ENCODE assay signal across 10 cellular contexts in the genomic region with DNA sequence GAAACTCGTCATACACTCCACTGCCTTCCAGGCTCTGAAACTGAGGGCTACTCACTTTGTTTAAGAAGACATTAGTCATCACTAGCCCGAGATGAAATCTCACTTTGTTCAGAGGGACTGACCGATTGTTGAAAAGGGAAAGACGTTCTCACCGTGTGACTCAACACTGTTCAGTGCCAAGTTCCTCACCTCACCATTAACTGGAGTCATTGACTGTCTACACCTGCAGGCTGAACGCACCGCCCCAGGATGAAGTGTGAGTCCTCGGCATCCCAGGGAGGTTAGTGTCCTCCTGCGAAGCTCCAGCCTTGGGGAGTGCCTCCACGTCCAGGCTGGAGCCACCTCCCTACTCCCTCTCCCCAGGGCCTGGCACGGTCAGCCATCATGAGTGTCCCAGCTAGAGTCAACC. TPM values are rescaled to one million over a fixed set of nuclear protein-coding genes. Genes with fewer than 3 reads are reported as not detected.
A peak's percentile ranks its signal among the peaks of the same experiment; 100 is the strongest.
DNase-seq lines count a peak whose midpoint lies in the region; ATAC-seq and TF ChIP-seq lines count a peak whose summit lies in the region.
"Had no signal": no experiment of that assay in that cellular context is flagged by ENCODE, and none has a peak within 500 bp of the region (broad histone marks: within the 10 kb centered on the region; RNA-seq: fewer than 3 reads in every experiment).

No MANE protein-coding gene starts in this region.

- H3K9me3 Mint-ChIP-seq in activated T-helper 17 cell treated with anti-CD3 and anti-CD28 coated beads, Interleukin-2, amount 50 U/mL, for 72 hours = no peaks in the 10 kb centered on the region

- H3K4me3 ChIP-seq in AG10803 (ENCODE audit: low read length) (no peak overlapping the region), HEK293 (ENCODE audit: low read depth, low read length) (no peak overlapping the region), heart right ventricle (no peak overlapping the region)

- H3K27me3 Mint-ChIP-seq in activated T-helper 17 cell treated with anti-CD3 and anti-CD28 coated beads, Interleukin-2, amount 50 U/mL, for 72 hours = peaks cover 4% of the 10 kb centered on the region

- H3K36me3 Mint-ChIP-seq in activated T-helper 17 cell treated with anti-CD3 and anti-CD28 coated beads, Interleukin-2, amount 50 U/mL, for 72 hours (ENCODE audit: low read depth) = no peaks in the 10 kb centered on the region

- CTCF ChIA-PET in HEK293 (lab: Yijun Ruan, JAX) = interaction anchor here (0.6 kb wide), 1 partner anchor 186 kb away, joined by 3 read pairs; no protein-coding TSS in a partner anchor

- no peak overlapping the region for H3K4me3 Mint-ChIP-seq in activated T-helper 17 cell treated with anti-CD3 and anti-CD28 coated beads, Interleukin-2, amount 50 U/mL, for 72 hours

- no peaks in the 10 kb centered on the region for H3K4me1 Mint-ChIP-seq in activated T-helper 17 cell treated with anti-CD3 and anti-CD28 coated beads, Interleukin-2, amount 50 U/mL, for 72 hours

- H3K4me1 ChIP-seq in HEK293 (ENCODE audit: control insufficient read depth, insufficient read depth, low read length) (no peaks in the 10 kb centered on the region), heart right ventricle (peaks cover 0 to 15% (median 6%) of the 10 kb centered on the region in 9 donors)

- peak; percentile 94 for ATAC-seq in activated T-helper 17 cell treated with anti-CD3 and anti-CD28 coated beads, Interleukin-2, amount 50 U/mL, for 72 hours (replicated peaks)
- ATAC-seq in heart right ventricle = no peak

- H3K9me3 ChIP-seq in HEK293 (ENCODE audit: control insufficient read depth, insufficient read depth, low read depth, low read length) = no peaks in the 10 kb centered on the region
- H3K9me3 ChIP-seq in heart right ventricle = peaks cover 0 to 6% (median 0%) of the 10 kb centered on the region in 11 donors

- WGBS in heart right ventricle, 2 donors = 69 to 70% methylated on average over 11 of the region's 11 CpGs

- no peak overlapping the region for H3K27ac ChIP-seq in HEK293 (ENCODE audit: extremely low read depth, low read depth, low read length)
- no peak overlapping the region for H3K27ac ChIP-seq in heart right ventricle

- POLR2A ChIA-PET in HEK293 (lab: Yijun Ruan, JAX) = no interaction called here

- no peaks in the 10 kb centered on the region for H3K36me3 ChIP-seq in HEK293 (ENCODE audit: control insufficient read depth in 2 of 2, insufficient read depth in 1 of 2, low read length in 2 of 2)
- H3K36me3 ChIP-seq in heart right ventricle = no peaks in the 10 kb centered on the region

- H3K27ac Mint-ChIP-seq in activated T-helper 17 cell treated with anti-CD3 and anti-CD28 coated beads, Interleukin-2, amount 50 U/mL, for 72 hours = no peak overlapping the region

- DNase-seq in AG10803 (ENCODE audit: low read depth) (peak; percentile 35), iris pigment epithelial cell (ENCODE audit: low read depth) (peak; percentile 92), MV-4-11 (lab: John Stamatoyannopoulos, UW) (no peak), GF-D8 (lab: John Stamatoyannopoulos, UW) (no peak), heart right ventricle (no peak)
- DNase-seq in stimulated activated CD4-positive, alpha-beta T cell treated with anti-CD3 and anti-CD28 coated beads, Interleukin-4, amount 100 ng/mL, for 24 hours = no peak
- DNase-seq: NCI-H187, T-helper 1 cell had no signal

- TF ChIP-seq CTCF in AG10803 (conservative IDR thresholded peaks at IDR 0.05; ENCODE audit: low read length) (no peak), HEK293 (tag by site-specific recombination; IDR thresholded peaks at IDR 0.05) (no peak), heart right ventricle (IDR thresholded peaks at IDR 0.05) (no peak)

- intact Hi-C loops in heart right ventricle (cut with DNase I) = no loop called here

- no peaks in the 10 kb centered on the region for H3K27me3 ChIP-seq in heart right ventricle

TF ChIP-seq in HEK293, 187 proteins besides CTCF, POLR2A, EP300 and RAD21:
- TF ChIP-seq PRDM1 (tag by site-specific recombination; IDR thresholded peaks at IDR 0.05) = peak; percentile 33; the same call in 1 of the 2 replicates
- no peak for TF ChIP-seq TRIM28 (IDR thresholded peaks at IDR 0.05; ENCODE audit: borderline replicate concordance, low read length)

RNA-seq across cellular contexts. Expression of a gene that starts 30.4 kb away (rescaled TPM):
- 10 to 100 TPM; 25.5 to 37.1 TPM for total RNA-seq in activated T-helper 17 cell treated with anti-CD3 and anti-CD28 coated beads, Interleukin-2, amount 50 U/mL, for 72 hours
- total RNA-seq in heart right ventricle = 10 to 100 TPM in 4 of 10 donors, 1 to 10 TPM in 6; 6.7 to 12.7 (median 9.0) TPM
- 10 to 100 TPM in 1 of 2 donors, 1 to 10 TPM in 1; 4.8 to 16.9 TPM for polyA plus RNA-seq in heart right ventricle

RNA-seq across cellular contexts. Expression of a gene that starts 37.0 kb away (rescaled TPM):
- total RNA-seq in activated T-helper 17 cell treated with anti-CD3 and anti-CD28 coated beads, Interleukin-2, amount 50 U/mL, for 72 hours = 10 to 100 TPM; 34.0 to 44.5 TPM
- 10 to 100 TPM; 35.8 to 57.2 (median 39.5) TPM for total RNA-seq in heart right ventricle
- polyA plus RNA-seq in heart right ventricle = 10 to 100 TPM; 14.0 to 20.1 TPM

Comparison
In these comparisons a context has a peak if more than half of its experiments do, and no peak if none do; other contexts are left out.
1. DNase-seq: peak in AG10803 (single experiment) and iris pigment epithelial cell (single experiment); none in MV-4-11 (single experiment), GF-D8 (single experiment), heart right ventricle (0 of 2) and stimulated activated CD4-positive, alpha-beta T cell treated with anti-CD3 and anti-CD28 coated beads, Interleukin-4, amount 100 ng/mL, for 24 hours (single experiment).